5 cellular contexts compared by ENCODE assay signal in the genomic region with DNA sequence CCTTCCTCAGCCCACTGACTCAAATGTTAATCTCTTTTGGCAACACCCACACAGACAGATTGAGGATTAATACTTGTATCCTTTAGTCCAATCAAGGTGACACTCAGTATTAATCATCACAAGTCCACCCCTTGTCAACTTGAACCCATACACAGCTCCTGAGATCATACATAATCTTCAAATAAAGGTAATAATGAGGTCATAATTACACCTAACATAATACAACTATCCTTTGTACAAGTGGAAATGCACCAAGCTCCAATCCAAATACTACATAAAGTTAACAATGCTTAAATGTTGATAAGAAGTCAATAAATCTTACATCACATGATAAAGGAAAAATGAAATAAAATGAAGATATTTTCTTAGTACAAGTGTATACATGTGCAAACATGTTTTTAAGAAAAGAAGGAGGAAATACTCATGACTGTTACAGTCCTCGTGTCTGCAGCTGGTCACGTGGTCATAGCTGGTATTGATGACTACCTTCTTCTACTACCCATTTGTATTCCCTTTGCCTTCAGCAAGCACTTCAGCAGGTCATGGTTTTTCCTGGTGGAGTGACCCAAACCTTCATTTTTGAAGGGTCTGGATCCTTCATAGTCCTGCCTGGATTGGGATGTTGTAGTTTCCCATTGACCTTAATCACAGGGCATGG. TPM values are rescaled to one million over a fixed set of nuclear protein-coding genes. Genes with fewer than 3 reads are reported as not detected.
"Had no signal": no experiment of that assay in that cellular context is flagged by ENCODE, and none has a peak within 500 bp of the region (broad histone marks: within the 10 kb centered on the region; RNA-seq: fewer than 3 reads in every experiment).

No MANE protein-coding gene starts in this region.

RNA-seq across cellular contexts. Expression of gene FASLG, which starts 29.7 kb away (rescaled TPM):
- total RNA-seq: activated B cell treated with CpG ODN at 0.5 μM for 24 hours, astrocyte, body of pancreas, cardiac muscle cell had no signal
- polyA plus RNA-seq: aorta, cardiac muscle cell had no signal
